7 cellular contexts compared by ENCODE assay signal in genomic region chr6:21732032-21732421, GRCh38.
DNase-seq lines count a peak whose midpoint lies in the region; ATAC-seq and TF ChIP-seq lines count a peak whose summit lies in the region.
"Not testable (repeated sequence)": the region's sequence is repeated elsewhere in the genome, so short reads cannot be mapped to it uniquely, and the experiment has no call there.

No MANE protein-coding gene starts in this region.

- not testable (repeated sequence) for H4K91ac ChIP-seq in H9 (ENCODE audit: insufficient read length, low read depth, low read length)

- not testable (repeated sequence) for H2BK20ac ChIP-seq in H9 (ENCODE audit: low read depth, low read length, poor library complexity, severe bottlenecking)

- not testable (repeated sequence) for H3K4ac ChIP-seq in H9 (ENCODE audit: low read depth, low read length)

- H3K14ac ChIP-seq in H9 (ENCODE audit: insufficient read depth, low read length) = not testable (repeated sequence)

- H3K79me1 ChIP-seq in H9 (ENCODE audit: insufficient read depth, low read depth, low read length, poor library complexity, severe bottlenecking) = peaks cover 12% of the 10 kb centered on the region

- in situ Hi-C loops in Panc1 (cut with HindIII; ENCODE audit: low pct_unique_long_range_greater_than_20kb, low sequenced_read_pairs) = not testable (repeated sequence)

- H3K23me2 ChIP-seq in H9 (ENCODE audit: insufficient read length, low read depth, low read length, poor library complexity, severe bottlenecking) = not testable (repeated sequence)

- H3K4me1 Mint-ChIP-seq in H9 = peaks cover 61 to 62% of the 10 kb centered on the region in 2 experiments
- peaks cover 44% of the 10 kb centered on the region for H3K4me1 Mint-ChIP-seq in nephron

- POLR2A ChIA-PET in Panc1 (lab: Charles Lee) = not testable (repeated sequence)

- TF ChIP-seq CTCF in H9 (conservative IDR thresholded peaks at IDR 0.05); Panc1 (IDR thresholded peaks at IDR 0.05); nephron (IDR thresholded peaks at IDR 0.05; ENCODE audit: unreplicated experiment in 3 of 3); smooth muscle cell (IDR thresholded peaks at IDR 0.05; ENCODE audit: borderline replicate concordance, insufficient read depth, poor library complexity, severe bottlenecking): not testable (repeated sequence)

- H2BK15ac ChIP-seq in H9 (ENCODE audit: low read depth, low read length) = not testable (repeated sequence)

- H3K4me3 ChIP-seq in Panc1 (ENCODE audit: low read depth in 2 of 2, low read length in 2 of 2); adipocyte (ENCODE audit: low read length); smooth muscle cell: not testable (repeated sequence)

- H3K23ac ChIP-seq in H9 (ENCODE audit: insufficient read length, low read depth, low read length) = not testable (repeated sequence)

- H3K18ac ChIP-seq in H9 (ENCODE audit: insufficient read length, low read depth, low read length) = not testable (repeated sequence)

- not testable (repeated sequence) for H3K9me3 Mint-ChIP-seq in H9, nephron

- H2BK5ac ChIP-seq in H9 (ENCODE audit: insufficient read length, low read length) = not testable (repeated sequence)

- H3T11ph ChIP-seq in H9 (ENCODE audit: low read length) = not testable (repeated sequence)

- not testable (repeated sequence) for H2BK120ac ChIP-seq in H9 (ENCODE audit: low read depth, low read length, poor library complexity, severe bottlenecking)

- not testable (repeated sequence) for H3K4me3 Mint-ChIP-seq in H9, nephron

- H3K27me3 Mint-ChIP-seq in H9 (ENCODE audit: low read depth); nephron (ENCODE audit: low read depth): not testable (repeated sequence)

- not testable (repeated sequence) for H4K20me1 ChIP-seq in H9 (ENCODE audit: control insufficient read depth, insufficient read depth, insufficient read length)
- H4K20me1 ChIP-seq in smooth muscle cell (ENCODE audit: low read depth) = peaks cover 39% of the 10 kb centered on the region

- H3F3A ChIP-seq in smooth muscle cell (ENCODE audit: low read depth) = not testable (repeated sequence)

- not testable (repeated sequence) for H3K27ac ChIP-seq in H9 (ENCODE audit: insufficient read length, low read depth, low read length)
- H3K27ac ChIP-seq in Panc1 (ENCODE audit: low read length) = peak overlapping the region; percentile 63
- peak overlapping the region; percentile 26 for H3K27ac ChIP-seq in caudate nucleus (ENCODE audit: low read depth, low read length)
- H3K27ac ChIP-seq in smooth muscle cell (ENCODE audit: low read depth) = peak overlapping the region; percentile 23

- not testable (repeated sequence) for H2AK5ac ChIP-seq in H9 (ENCODE audit: insufficient read length, low read length)

- H2BK12ac ChIP-seq in H9 (ENCODE audit: insufficient read length, low read depth, low read length) = not testable (repeated sequence)

- H4K8ac ChIP-seq in H9 (replicated peaks; ENCODE audit: insufficient read length, low read depth, low read length) = not testable (repeated sequence)

- not testable (repeated sequence) for H3K27me3 ChIP-seq in H9 (ENCODE audit: insufficient read depth, low read length); Panc1 (ENCODE audit: control insufficient read depth, insufficient read depth, low read length); adipocyte (replicated peaks; ENCODE audit: control insufficient read depth, insufficient read depth, low read length); smooth muscle cell (ENCODE audit: low read depth)

- H2AFZ ChIP-seq in H9 (ENCODE audit: low read length); smooth muscle cell (ENCODE audit: low read depth): not testable (repeated sequence)

- intact Hi-C loops in Panc1 (cut with micrococcal nuclease; ENCODE audit: unreplicated experiment) = loop anchor here (10.0 kb wide), 1 partner anchor 203 kb away; no protein-coding TSS in a partner anchor

- H4K5ac ChIP-seq in H9 (ENCODE audit: insufficient read length, low read depth, low read length) = not testable (repeated sequence)

- H3K56ac ChIP-seq in H9 (ENCODE audit: insufficient read length, low read depth, low read length) = not testable (repeated sequence)

- not testable (repeated sequence) for DNase-seq in H9; Panc1 (ENCODE audit: low read depth, low spot score); caudate nucleus (lab: John Stamatoyannopoulos, UW); smooth muscle cell (lab: John Stamatoyannopoulos, UW; ENCODE audit: unreplicated experiment)
- peak; percentile 34 for DNase-seq in adipocyte (ENCODE audit: low read depth)
- DNase-seq in iris pigment epithelial cell (ENCODE audit: low read depth) = peak; percentile 50

- BruUV-seq in Panc1 (replicated peaks; lab: Mats Ljungman, UMichigan) = not testable (repeated sequence)

- not testable (repeated sequence) for H3K36me3 ChIP-seq in Panc1 (ENCODE audit: control insufficient read depth, insufficient read depth, low read length); adipocyte (ENCODE audit: control insufficient read depth, insufficient read depth, low read length, severe bottlenecking); smooth muscle cell (ENCODE audit: low read depth)

- WGBS in H9 (ENCODE audit: extremely low coverage, insufficient read length, low lambda C conversion rate) = no CpG with 5 or more reads among the region's 8 CpGs
- WGBS in smooth muscle cell (ENCODE audit: low lambda C conversion rate) = 73% methylated on average over 8 of the region's 8 CpGs

- ATAC-seq in Panc1 = not testable (repeated sequence)

- H3K79me2 ChIP-seq in H9 (ENCODE audit: insufficient read depth, low read length) (peaks cover 53% of the 10 kb centered on the region), smooth muscle cell (ENCODE audit: low read depth) (peaks cover 16% of the 10 kb centered on the region)

- H3K4me1 ChIP-seq in H9 (ENCODE audit: insufficient read depth, low read length); adipocyte (ENCODE audit: control insufficient read depth, insufficient read depth, low read length): not testable (repeated sequence)
- H3K4me1 ChIP-seq in Panc1 (ENCODE audit: control insufficient read depth, insufficient read depth, low read length) = peaks cover 27% of the 10 kb centered on the region
- H3K4me1 ChIP-seq in smooth muscle cell (ENCODE audit: low read depth) = peaks cover 25% of the 10 kb centered on the region

- not testable (repeated sequence) for H3K9me3 ChIP-seq in H9 (ENCODE audit: control insufficient read depth, low read depth, low read length); Panc1 (ENCODE audit: control insufficient read depth, insufficient read depth, low read depth, low read length); adipocyte (ENCODE audit: control insufficient read depth, low read length); smooth muscle cell (replicated peaks; ENCODE audit: low read depth)

- not testable (repeated sequence) for H3K4me2 ChIP-seq in H9 (ENCODE audit: insufficient read depth, insufficient read length, low read length); smooth muscle cell

- H3K9ac ChIP-seq in H9 (ENCODE audit: extremely low read depth, insufficient read length, low read length); adipocyte (ENCODE audit: low read length); smooth muscle cell (ENCODE audit: low read depth): not testable (repeated sequence)

- CTCF ChIA-PET in Panc1 (lab: Charles Lee) = not testable (repeated sequence)

- peaks cover 0 to 14% (median 11%) of the 10 kb centered on the region in 3 experiments; a peak in 5 of 7 replicates for H3K36me3 Mint-ChIP-seq in H9 (ENCODE audit: insufficient read depth in 1 of 3, low read depth in 3 of 3)
- H3K36me3 Mint-ChIP-seq in nephron (ENCODE audit: low read depth) = peaks cover 18% of the 10 kb centered on the region

- peak overlapping the region; percentile 10 to 91 (median 22); a peak in 1 of 7 replicates for H3K27ac Mint-ChIP-seq in H9
- H3K27ac Mint-ChIP-seq in nephron = peak overlapping the region; percentile 59 to 81 (median 76)
